ENCODE assay signal across 3 cellular contexts in genomic region chr20:1189827-1190226, GRCh38.
TF ChIP-seq lines count a peak whose summit lies in the region.

No MANE protein-coding gene starts in this region.

TF ChIP-seq in HepG2, 621 proteins besides CTCF, POLR2A, EP300 and RAD21 (continues in another document):
- no peak for TF ChIP-seq PREB (CRISPR knock-in tag; IDR thresholded peaks at IDR 0.05)
- TF ChIP-seq ATM (IDR thresholded peaks at IDR 0.05; ENCODE audit: borderline replicate concordance): 0 out of 2 replicates have a peak, but pooled peaks have one; percentile 21
- no peak for TF ChIP-seq ZNF556 (CRISPR knock-in tag; IDR thresholded peaks at IDR 0.05; ENCODE audit: borderline replicate concordance)
- TF ChIP-seq FOXP1 (IDR thresholded peaks at IDR 0.05): no peak
- TF ChIP-seq FOXP1 (CRISPR knock-in tag; IDR thresholded peaks at IDR 0.05): no peak
- TF ChIP-seq ZNF550 (CRISPR knock-in tag; IDR thresholded peaks at IDR 0.05; ENCODE audit: borderline replicate concordance): no peak
- no peak for TF ChIP-seq ZBTB39 (CRISPR knock-in tag; IDR thresholded peaks at IDR 0.05)
- TF ChIP-seq GTF2F1 (IDR thresholded peaks at IDR 0.05; ENCODE audit: low read length): no peak
- TF ChIP-seq ARID4A (CRISPR knock-in tag; IDR thresholded peaks at IDR 0.05; ENCODE audit: borderline replicate concordance): no peak
- TF ChIP-seq ZNF724P (CRISPR knock-in tag; IDR thresholded peaks at IDR 0.05; ENCODE audit: borderline replicate concordance): no peak

TF ChIP-seq in HEK293, 187 proteins besides CTCF, POLR2A, EP300 and RAD21:
- TF ChIP-seq ZNF174 (tag by site-specific recombination; IDR thresholded peaks at IDR 0.05): no peak
- TF ChIP-seq ELK4 (IDR thresholded peaks at IDR 0.05; ENCODE audit: borderline replicate concordance, low read depth, low read length): no peak
- no peak for TF ChIP-seq ZNF239 (tag by site-specific recombination; IDR thresholded peaks at IDR 0.05)
- TF ChIP-seq ZNF366 (tag by site-specific recombination; conservative IDR thresholded peaks at IDR 0.05): peak; percentile 66
- peak; percentile 86 for TF ChIP-seq ZNF513 (tag by site-specific recombination; IDR thresholded peaks at IDR 0.05)
- TF ChIP-seq ZIC2 (tag by site-specific recombination; IDR thresholded peaks at IDR 0.05): no peak
- no peak for TF ChIP-seq ZBTB21 (tag by site-specific recombination; IDR thresholded peaks at IDR 0.05)
- TF ChIP-seq ZNF324 (tag by site-specific recombination; IDR thresholded peaks at IDR 0.05): no peak
- TF ChIP-seq ZNF37A (tag by site-specific recombination; IDR thresholded peaks at IDR 0.05): no peak
- TF ChIP-seq ZNF302 (tag by site-specific recombination; IDR thresholded peaks at IDR 0.05; ENCODE audit: low read depth): no peak
- TF ChIP-seq ZSCAN16 (tag by site-specific recombination; IDR thresholded peaks at IDR 0.05): no peak
- TF ChIP-seq ZNF558 (tag by site-specific recombination; IDR thresholded peaks at IDR 0.05): no peak
- no peak for TF ChIP-seq ZBTB6 (tag by site-specific recombination; IDR thresholded peaks at IDR 0.05)
- TF ChIP-seq ZNF248 (tag by site-specific recombination; IDR thresholded peaks at IDR 0.05): no peak

TF ChIP-seq in K562, 482 proteins besides CTCF, POLR2A, EP300 and RAD21:
- no peak for TF ChIP-seq GTF2B (IDR thresholded peaks at IDR 0.05; ENCODE audit: extremely low read depth, insufficient read length)
- TF ChIP-seq KDM1A (IDR thresholded peaks at IDR 0.05): 0 out of 4 replicates have a peak, but pooled peaks of 1 of the 2 experiments have one; percentile 16
- no peak for TF ChIP-seq MTA2 (IDR thresholded peaks at IDR 0.05; ENCODE audit: low read depth)
- TF ChIP-seq SIN3A (IDR thresholded peaks at IDR 0.05; ENCODE audit: borderline replicate concordance in 2 of 2, control insufficient read depth in 1 of 2, low read depth in 2 of 2, low read length in 2 of 2): no peak
- TF ChIP-seq ZNF407 (IDR thresholded peaks at IDR 0.05; ENCODE audit: low read depth): no peak
- TF ChIP-seq TOE1 (IDR thresholded peaks at IDR 0.05; ENCODE audit: borderline replicate concordance): 0 out of 2 replicates have a peak, but pooled peaks have one; percentile 33
- TF ChIP-seq TOE1 (CRISPR knock-in tag; IDR thresholded peaks at IDR 0.05; ENCODE audit: borderline replicate concordance, low read depth): no peak
- TF ChIP-seq ZNF512 (tag; IDR thresholded peaks at IDR 0.05): peak; percentile 94
